ENCODE assay signal across 1 cellular context in the genomic region with DNA sequence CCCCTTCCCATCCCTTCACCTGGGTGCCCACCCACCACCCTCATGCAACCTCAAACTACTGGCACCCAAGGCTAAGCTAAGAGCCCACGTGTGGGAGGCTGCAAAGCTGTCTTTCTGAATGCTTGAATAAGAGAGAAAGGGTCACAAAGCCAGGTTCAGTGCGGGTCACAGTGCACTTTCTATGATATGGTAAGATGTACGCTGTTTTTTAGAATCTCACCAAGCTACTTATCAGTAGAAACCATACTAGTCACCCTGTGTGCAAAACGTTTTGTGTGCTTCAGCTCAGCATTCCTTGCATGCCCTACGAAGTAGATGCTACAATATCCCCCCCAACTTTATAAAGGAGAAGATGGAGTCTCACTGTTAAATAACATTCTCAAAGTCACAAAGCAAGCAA.
TF ChIP-seq lines count a peak whose summit lies in the region.

No MANE protein-coding gene starts in this region.

TF ChIP-seq in K562, 482 proteins besides CTCF, POLR2A, EP300 and RAD21:
- no peak for TF ChIP-seq ZNF655 (CRISPR knock-in tag; IDR thresholded peaks at IDR 0.05)
- 0 out of 2 replicates have a peak, but pooled peaks have one; percentile 10 for TF ChIP-seq TCF3 (CRISPR knock-in tag; IDR thresholded peaks at IDR 0.05)
- no peak for TF ChIP-seq SUPT5H (IDR thresholded peaks at IDR 0.05)
- TF ChIP-seq, protein P1, sequence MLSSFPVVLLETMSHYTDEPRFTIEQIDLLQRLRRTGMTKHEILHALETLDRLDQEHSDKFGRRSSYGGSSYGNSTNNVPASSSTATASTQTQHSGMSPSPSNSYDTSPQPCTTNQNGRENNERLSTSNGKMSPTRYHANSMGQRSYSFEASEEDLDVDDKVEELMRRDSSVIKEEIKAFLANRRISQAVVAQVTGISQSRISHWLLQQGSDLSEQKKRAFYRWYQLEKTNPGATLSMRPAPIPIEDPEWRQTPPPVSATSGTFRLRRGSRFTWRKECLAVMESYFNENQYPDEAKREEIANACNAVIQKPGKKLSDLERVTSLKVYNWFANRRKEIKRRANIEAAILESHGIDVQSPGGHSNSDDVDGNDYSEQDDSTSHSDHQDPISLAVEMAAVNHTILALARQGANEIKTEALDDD (IDR thresholded peaks at IDR 0.05) = 0 out of 2 replicates have a peak, but pooled peaks have one; percentile 24
- peak; percentile 89 for TF ChIP-seq HNRNPLL (IDR thresholded peaks at IDR 0.05; ENCODE audit: low read depth, low read length, poor library complexity, severe bottlenecking)
- no peak for TF ChIP-seq ZFP30 (CRISPR knock-in tag; IDR thresholded peaks at IDR 0.05; ENCODE audit: borderline replicate concordance)
- no peak for TF ChIP-seq HMGN3 (IDR thresholded peaks at IDR 0.05; ENCODE audit: borderline replicate concordance, extremely low read depth, insufficient read length, low read depth, low read length)
- TF ChIP-seq HOMEZ (CRISPR knock-in tag; IDR thresholded peaks at IDR 0.05) = no peak
- peak; percentile 13 for TF ChIP-seq TBP (optimal IDR thresholded peaks at IDR 0.05; ENCODE audit: low read depth, low read length)
- TF ChIP-seq CBFA2T3 (IDR thresholded peaks at IDR 0.05) = peak; percentile 55; the same call in 1 of the 2 replicates
- TF ChIP-seq ZNF586 (CRISPR knock-in tag; conservative IDR thresholded peaks at IDR 0.05) = no peak
- TF ChIP-seq ARID1B (IDR thresholded peaks at IDR 0.05) = peak; percentile 28; the same call in 1 of the 2 replicates
- TF ChIP-seq NCOA4 (IDR thresholded peaks at IDR 0.05; ENCODE audit: partially characterized antibody) = no peak
